8 cellular contexts compared by ENCODE assay signal in the genomic region with DNA sequence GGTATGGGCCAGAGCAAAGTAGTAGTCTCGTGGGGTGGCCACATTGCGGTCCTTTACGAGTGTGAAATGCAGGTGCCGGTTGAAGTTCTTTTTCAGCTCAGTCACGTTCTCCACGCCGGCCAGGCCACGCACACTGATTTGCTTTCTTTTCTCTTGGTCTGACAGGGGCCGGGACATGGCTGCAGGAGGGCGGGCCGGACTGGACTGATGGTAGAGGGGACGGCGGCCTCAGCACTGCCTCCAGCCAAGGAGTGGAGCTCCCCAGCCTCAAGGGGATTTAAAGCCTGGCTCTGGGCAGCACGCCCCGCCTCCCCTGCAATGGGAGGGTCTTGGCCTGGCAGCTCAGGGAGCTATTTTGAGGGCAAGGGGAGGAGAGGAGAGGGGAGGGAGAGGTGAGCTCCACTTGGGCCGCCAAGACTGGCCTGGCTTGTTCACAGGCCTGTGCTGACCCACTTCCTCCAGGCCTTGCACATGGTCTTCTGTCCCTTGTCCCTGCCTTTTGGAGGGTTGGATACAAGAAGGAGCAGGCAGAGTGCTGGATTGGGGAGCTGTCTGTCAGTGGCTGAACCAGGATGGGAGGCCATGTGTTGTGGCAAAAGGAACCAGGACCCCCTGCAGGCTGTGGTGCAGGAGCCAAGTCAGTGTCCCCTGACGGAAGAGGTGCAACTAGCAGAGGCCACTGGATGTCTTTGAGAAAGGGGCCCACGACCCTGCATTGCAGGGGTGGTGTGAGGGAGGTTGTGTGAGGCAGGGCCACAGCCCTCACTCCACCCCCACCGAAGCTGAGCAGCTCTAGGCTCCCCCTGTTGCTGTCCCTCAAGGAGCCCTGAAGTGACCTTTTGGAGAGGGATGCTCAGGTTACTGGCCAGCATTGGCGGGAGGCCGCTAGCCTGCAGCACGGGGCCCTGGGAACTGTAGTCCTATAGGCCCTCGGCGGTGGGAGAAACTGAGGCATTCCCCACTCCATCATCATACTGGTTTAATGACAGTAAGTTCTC. TPM values are rescaled to one million over a fixed set of nuclear protein-coding genes. Genes with fewer than 3 reads are reported as not detected.
A peak's percentile ranks its signal among the peaks of the same experiment; 100 is the strongest.
DNase-seq lines count a peak whose midpoint lies in the region; ATAC-seq and TF ChIP-seq lines count a peak whose summit lies in the region.

A gene (minus strand): TSS at position 253 of the 998 bp plus-strand sequence. CDS start 76 bp downstream, at position 177.

- H2BK12ac ChIP-seq in mesenchymal stem cell (ENCODE audit: low read length in 2 of 2), result no peak within 1 kb of the TSS

- peak within 1 kb of the TSS; percentile 19 for H4K91ac ChIP-seq in mesenchymal stem cell (ENCODE audit: low read length)

- H3K27ac Mint-ChIP-seq in activated naive CD4-positive, alpha-beta T cell treated with anti-CD3 and anti-CD28 coated beads for 36 hours, result peak within 1 kb of the TSS; percentile 85
- peak within 1 kb of the TSS; percentile 63 for H3K27ac Mint-ChIP-seq in chondrocyte (ENCODE audit: unreplicated experiment)

- WGBS in mesenchymal stem cell, result 40% methylated on average over 21 of the region's 24 CpGs

- peaks cover 54% of the 10 kb centered on the region for H3K4me1 ChIP-seq in mesenchymal stem cell (ENCODE audit: control insufficient read depth, insufficient read depth, low read depth, low read length)
- H3K4me1 ChIP-seq in upper lobe of right lung, result peaks cover 19% of the 10 kb centered on the region

- no peak within 1 kb of the TSS for H3K14ac ChIP-seq in mesenchymal stem cell (ENCODE audit: low read length in 2 of 2)

- H3K36me3 Mint-ChIP-seq in activated naive CD4-positive, alpha-beta T cell treated with anti-CD3 and anti-CD28 coated beads for 36 hours (ENCODE audit: low read depth), result peaks cover 27% of the 10 kb centered on the region
- peaks cover 21% of the 10 kb centered on the region for H3K36me3 Mint-ChIP-seq in chondrocyte (ENCODE audit: low read depth)

- no peaks in the 10 kb centered on the region for H3K9me3 Mint-ChIP-seq in activated naive CD4-positive, alpha-beta T cell treated with anti-CD3 and anti-CD28 coated beads for 36 hours
- H3K9me3 Mint-ChIP-seq in chondrocyte (ENCODE audit: low read depth), result no peaks in the 10 kb centered on the region

- TF ChIP-seq CTCF in chondrocyte (IDR thresholded peaks at IDR 0.05), result no peak
- TF ChIP-seq CTCF in upper lobe of right lung (IDR thresholded peaks at IDR 0.05), result no peak

- peak within 1 kb of the TSS; percentile 62 for H4K8ac ChIP-seq in mesenchymal stem cell (ENCODE audit: low read length)

- H3K4me3 ChIP-seq in mesenchymal stem cell (ENCODE audit: insufficient read depth in 1 of 2, low read depth in 1 of 2, low read length in 2 of 2) (peak within 1 kb of the TSS in 1 of 2 experiments; percentile 62), upper lobe of right lung (peak within 1 kb of the TSS; percentile 8)

- peak within 1 kb of the TSS in 1 of 2 experiments; percentile 86 for H3K23ac ChIP-seq in mesenchymal stem cell (ENCODE audit: low read length in 2 of 2)

- H3K27me3 Mint-ChIP-seq in activated naive CD4-positive, alpha-beta T cell treated with anti-CD3 and anti-CD28 coated beads for 36 hours (ENCODE audit: low read depth), result no peaks in the 10 kb centered on the region
- no peaks in the 10 kb centered on the region for H3K27me3 Mint-ChIP-seq in chondrocyte (ENCODE audit: low read depth)

- ATAC-seq in upper lobe of right lung (peak; percentile 57), GM21825 (IDR thresholded peaks at IDR 0.05; ENCODE audit: unreplicated experiment) (no peak)

- no peak within 1 kb of the TSS for H2AK5ac ChIP-seq in mesenchymal stem cell (ENCODE audit: low read length, severe bottlenecking)

- H2BK5ac ChIP-seq in mesenchymal stem cell (ENCODE audit: low read depth, low read length, poor library complexity, severe bottlenecking), result no peak within 1 kb of the TSS

- DNase-seq in activated naive CD4-positive, alpha-beta T cell treated with anti-CD3 and anti-CD28 coated beads for 36 hours, result no peak
- DNase-seq in activated naive CD4-positive, alpha-beta T cell treated with anti-CD3 and anti-CD28 coated beads, Interleukin-2, amount 50 U/mL, for 16 hours, result no peak
- DNase-seq in chondrocyte (ENCODE audit: low spot score), result peak; percentile 83
- peak; percentile 63 for DNase-seq in mesenchymal stem cell
- DNase-seq in upper lobe of right lung, result peak; percentile 71
- no peak for DNase-seq in kidney tubule cell (ENCODE audit: low spot score)
- DNase-seq in putamen (ENCODE audit: low spot score), result no peak

- H3K4me3 Mint-ChIP-seq in activated naive CD4-positive, alpha-beta T cell treated with anti-CD3 and anti-CD28 coated beads for 36 hours, result no peak within 1 kb of the TSS
- H3K4me3 Mint-ChIP-seq in chondrocyte (ENCODE audit: unreplicated experiment), result peak within 1 kb of the TSS; percentile 28

- H3K4ac ChIP-seq in mesenchymal stem cell (ENCODE audit: low read depth in 1 of 2, low read length in 2 of 2), result no peak within 1 kb of the TSS

- H2AFZ ChIP-seq in mesenchymal stem cell (ENCODE audit: low read depth, low read length), result no peak within 1 kb of the TSS

- H3K36me3 ChIP-seq in mesenchymal stem cell (ENCODE audit: control insufficient read depth in 1 of 2, insufficient read depth in 2 of 2, low read depth in 1 of 2, low read length in 2 of 2), result peaks cover 30 to 40% of the 10 kb centered on the region in 2 experiments
- H3K36me3 ChIP-seq in upper lobe of right lung, result peaks cover 28% of the 10 kb centered on the region

- no peak within 1 kb of the TSS for H3K27ac ChIP-seq in mesenchymal stem cell (ENCODE audit: low read length, poor library complexity, severe bottlenecking)
- H3K27ac ChIP-seq in upper lobe of right lung, result peak within 1 kb of the TSS; percentile 24

- H3K4me1 Mint-ChIP-seq in activated naive CD4-positive, alpha-beta T cell treated with anti-CD3 and anti-CD28 coated beads for 36 hours (ENCODE audit: low read depth), result peaks cover 50% of the 10 kb centered on the region
- H3K4me1 Mint-ChIP-seq in chondrocyte (ENCODE audit: low read depth), result peaks cover 42% of the 10 kb centered on the region

- H3K27me3 ChIP-seq in mesenchymal stem cell (ENCODE audit: control insufficient read depth in 1 of 2, insufficient read depth in 1 of 2, low read length in 2 of 2), result no peaks in the 10 kb centered on the region
- H3K27me3 ChIP-seq in upper lobe of right lung, result no peaks in the 10 kb centered on the region

- no peak within 1 kb of the TSS for H2BK120ac ChIP-seq in mesenchymal stem cell (ENCODE audit: low read depth, low read length)

- peaks cover 2% of the 10 kb centered on the region for H3K79me1 ChIP-seq in mesenchymal stem cell (replicated peaks; ENCODE audit: low read length, poor library complexity, severe bottlenecking)

- CTCF ChIA-PET in activated naive CD4-positive, alpha-beta T cell treated with anti-CD3 and anti-CD28 coated beads for 36 hours (lab: Charles Lee), result interaction anchor here (0.6 to 1.9 kb wide), 5 partner anchors 9 to 71 kb away, joined by 3 to 9 read pairs (median 6); a partner anchor contains a TSS

- H3K9me3 ChIP-seq in mesenchymal stem cell (ENCODE audit: control insufficient read depth, low read length) (no peaks in the 10 kb centered on the region), upper lobe of right lung (no peaks in the 10 kb centered on the region)

- intact Hi-C loops in activated naive CD4-positive, alpha-beta T cell treated with anti-CD3 and anti-CD28 coated beads for 36 hours (cut with micrococcal nuclease), result no loop called here
- intact Hi-C loops in upper lobe of right lung (cut with DNase I), result no loop called here

- H3K18ac ChIP-seq in mesenchymal stem cell (ENCODE audit: low read depth in 1 of 2, low read length in 2 of 2), result peak within 1 kb of the TSS; percentile 25 to 26

- peak within 1 kb of the TSS; percentile 75 for H3K9ac ChIP-seq in mesenchymal stem cell (ENCODE audit: low read length)

- peak within 1 kb of the TSS; percentile 13 for H2BK15ac ChIP-seq in mesenchymal stem cell (ENCODE audit: low read depth, poor library complexity, severe bottlenecking)

- H3K4me2 ChIP-seq in mesenchymal stem cell (ENCODE audit: low read length, poor library complexity, severe bottlenecking), result no peak within 1 kb of the TSS

RNA-seq across cellular contexts. Expression of the gene that starts here (rescaled TPM):
- total RNA-seq in activated naive CD4-positive, alpha-beta T cell treated with anti-CD3 and anti-CD28 coated beads for 36 hours, result under 1 TPM; 0.64 to 0.89 TPM
- total RNA-seq in chondrocyte (0.65 to 1.6 TPM (median 1.2 TPM) in 3 replicates), upper lobe of right lung (2.0 TPM)
- 0.18 TPM for polyA plus RNA-seq in mesenchymal stem cell (2013, experiment 1 of 2)
- polyA plus RNA-seq in mesenchymal stem cell (2013, experiment 2 of 2), result 0.21 TPM

Comparison
In these comparisons a context has a peak if more than half of its experiments do, and no peak if none do; other contexts are left out.
1. DNase-seq: peak in chondrocyte (single experiment), mesenchymal stem cell (single experiment) and upper lobe of right lung (single experiment); none in activated naive CD4-positive, alpha-beta T cell treated with anti-CD3 and anti-CD28 coated beads for 36 hours (single experiment), activated naive CD4-positive, alpha-beta T cell treated with anti-CD3 and anti-CD28 coated beads, Interleukin-2, amount 50 U/mL, for 16 hours (single experiment), kidney tubule cell (single experiment) and putamen (single experiment).